In the genomic region with DNA sequence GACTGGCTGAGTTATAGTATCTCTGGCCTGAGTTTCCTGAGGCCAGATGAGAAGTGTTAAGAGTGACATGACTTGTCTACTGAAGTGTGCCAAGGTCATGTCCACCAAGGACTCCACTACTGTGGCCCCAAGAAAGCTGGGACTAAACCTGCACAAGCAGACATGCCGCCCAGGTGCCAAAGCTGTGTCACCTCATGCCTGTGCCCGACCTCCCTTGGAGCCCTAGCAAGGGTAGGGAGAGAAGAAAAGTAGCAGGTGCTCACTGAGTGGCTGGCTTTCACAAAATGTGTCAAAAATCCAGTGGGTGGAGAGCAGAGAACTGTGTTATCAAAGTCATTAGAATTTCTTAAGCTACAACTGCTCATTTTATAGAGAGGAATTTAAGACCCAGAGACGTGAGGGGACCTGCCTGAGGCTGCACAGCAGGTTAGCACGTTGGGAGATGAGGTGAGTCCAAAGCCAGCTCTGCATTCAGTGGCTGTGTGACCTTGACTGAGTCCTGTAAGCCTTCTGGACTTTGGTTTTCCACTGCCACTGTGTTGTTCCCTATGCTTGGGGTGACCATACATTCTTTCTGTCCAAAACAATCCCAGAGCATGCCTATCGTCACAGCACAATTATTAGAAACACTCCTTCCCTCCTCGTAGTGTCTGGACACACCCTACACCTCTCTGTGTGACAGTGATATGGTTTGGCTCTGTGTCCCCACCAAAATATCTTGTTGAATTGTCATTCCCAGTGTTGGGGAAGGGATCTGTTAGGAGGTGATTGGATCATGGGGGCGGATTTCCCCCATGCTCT, we compare ENCODE assay signal across 18 cellular contexts. TPM values are rescaled to one million over a fixed set of nuclear protein-coding genes. Genes with fewer than 3 reads are reported as not detected.
DNase-seq lines count a peak whose midpoint lies in the region; ATAC-seq, FAIRE-seq and TF ChIP-seq lines count a peak whose summit lies in the region.
"Had no signal": no experiment of that assay in that cellular context is flagged by ENCODE, and none has a peak within 500 bp of the region (broad histone marks: within the 10 kb centered on the region; RNA-seq: fewer than 3 reads in every experiment).

No MANE protein-coding gene starts in this region.

- no peak for ATAC-seq in SK-N-SH treated with all-trans-retinoic acid at 6 μM for 48 hours
- ATAC-seq: CD8-positive, alpha-beta T cell; GM12878 had no signal

- H3K27ac Mint-ChIP-seq in osteocyte (ENCODE audit: unreplicated experiment), result no peak overlapping the region
- H3K27ac Mint-ChIP-seq: B cell; CD8-positive, alpha-beta T cell had no signal

- no peak for TF ChIP-seq CTCF in bronchial epithelial cell (IDR thresholded peaks at IDR 0.05; ENCODE audit: insufficient read depth, low read length, severe bottlenecking)
- no peak for TF ChIP-seq CTCF in osteocyte (IDR thresholded peaks at IDR 0.05)

- H3K27me3 ChIP-seq in bronchial epithelial cell (ENCODE audit: control insufficient read depth, insufficient read depth, low read length), result no peaks in the 10 kb centered on the region
- H3K27me3 ChIP-seq: BLaER1 treated with 17β-estradiol and CSF1 and Interleukin-3, amounts not matched to agents 10 nM and 100 nM had no signal

- no peak overlapping the region for H3K4me3 Mint-ChIP-seq in osteocyte (ENCODE audit: unreplicated experiment)
- H3K4me3 Mint-ChIP-seq: B cell; CD8-positive, alpha-beta T cell had no signal

- no peaks in the 10 kb centered on the region for H3K9me3 Mint-ChIP-seq in osteocyte (ENCODE audit: unreplicated experiment)
- H3K9me3 Mint-ChIP-seq: CD8-positive, alpha-beta T cell had no signal

- FAIRE-seq in HTR-8/SVneo (lab: Jason Lieb, UNC), result peak; percentile 9
- peak; percentile 52 for FAIRE-seq in bronchial epithelial cell (lab: Jason Lieb, UNC)
- FAIRE-seq: GM12878, GM19239 had no signal

- H3K27me3 Mint-ChIP-seq in osteocyte (ENCODE audit: unreplicated experiment), result no peaks in the 10 kb centered on the region
- H3K27me3 Mint-ChIP-seq: B cell had no signal

- H3K4me1 Mint-ChIP-seq in osteocyte (ENCODE audit: unreplicated experiment), result peaks cover 4% of the 10 kb centered on the region

- H3K36me3 ChIP-seq in bronchial epithelial cell (ENCODE audit: control insufficient read depth, insufficient read depth, low read length), result no peaks in the 10 kb centered on the region

- no peak overlapping the region for H3K4me3 ChIP-seq in bronchial epithelial cell (ENCODE audit: low read depth, low read length)
- H3K4me3 ChIP-seq: BLaER1 treated with 17β-estradiol and CSF1 and Interleukin-3, amounts not matched to agents 10 nM and 100 nM; GM12878; GM23248 had no signal

- no peaks in the 10 kb centered on the region for H3K36me3 Mint-ChIP-seq in osteocyte (ENCODE audit: unreplicated experiment)
- H3K36me3 Mint-ChIP-seq: CD8-positive, alpha-beta T cell had no signal

- DNase-seq in HTR-8/SVneo (ENCODE audit: insufficient read length, low spot score) (no peak), bronchial epithelial cell (ENCODE audit: low read depth) (no peak), osteocyte (ENCODE audit: extremely low spot score, unreplicated experiment) (peak; percentile 42), NCI-H128 (lab: John Stamatoyannopoulos, UW; ENCODE audit: unreplicated experiment) (no peak), NCI-H2029 treated with DMSO at 0.1 percent for 48 hours (lab: John Stamatoyannopoulos, UW) (no peak)
- DNase-seq: Calu3; CD8-positive, alpha-beta T cell; DMS53; DND-41; EL; GM23248; HCEC 1CT; IMR-90 had no signal

TF ChIP-seq in SK-N-SH treated with all-trans-retinoic acid at 6 μM for 48 hours, 23 proteins besides CTCF, POLR2A, EP300 and RAD21:
- TF ChIP-seq ZC3H10 (CRISPR knock-in tag; IDR thresholded peaks at IDR 0.05), result no peak
- no peak for TF ChIP-seq GLIS3 (CRISPR knock-in tag; IDR thresholded peaks at IDR 0.05)
- TF ChIP-seq RARB (CRISPR knock-in tag; IDR thresholded peaks at IDR 0.05), result no peak
- no peak for TF ChIP-seq ISL1 (CRISPR knock-in tag; IDR thresholded peaks at IDR 0.05)
- TF ChIP-seq, protein P1, sequence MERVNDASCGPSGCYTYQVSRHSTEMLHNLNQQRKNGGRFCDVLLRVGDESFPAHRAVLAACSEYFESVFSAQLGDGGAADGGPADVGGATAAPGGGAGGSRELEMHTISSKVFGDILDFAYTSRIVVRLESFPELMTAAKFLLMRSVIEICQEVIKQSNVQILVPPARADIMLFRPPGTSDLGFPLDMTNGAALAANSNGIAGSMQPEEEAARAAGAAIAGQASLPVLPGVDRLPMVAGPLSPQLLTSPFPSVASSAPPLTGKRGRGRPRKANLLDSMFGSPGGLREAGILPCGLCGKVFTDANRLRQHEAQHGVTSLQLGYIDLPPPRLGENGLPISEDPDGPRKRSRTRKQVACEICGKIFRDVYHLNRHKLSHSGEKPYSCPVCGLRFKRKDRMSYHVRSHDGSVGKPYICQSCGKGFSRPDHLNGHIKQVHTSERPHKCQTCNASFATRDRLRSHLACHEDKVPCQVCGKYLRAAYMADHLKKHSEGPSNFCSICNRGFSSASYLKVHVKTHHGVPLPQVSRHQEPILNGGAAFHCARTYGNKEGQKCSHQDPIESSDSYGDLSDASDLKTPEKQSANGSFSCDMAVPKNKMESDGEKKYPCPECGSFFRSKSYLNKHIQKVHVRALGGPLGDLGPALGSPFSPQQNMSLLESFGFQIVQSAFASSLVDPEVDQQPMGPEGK (CRISPR knock-in tag; IDR thresholded peaks at IDR 0.05; ENCODE audit: borderline replicate concordance), result no peak
- TF ChIP-seq SNAI2 (CRISPR knock-in tag; IDR thresholded peaks at IDR 0.05), result no peak
- no peak for TF ChIP-seq ESRRG (CRISPR knock-in tag; IDR thresholded peaks at IDR 0.05)
- TF ChIP-seq, protein P2, sequence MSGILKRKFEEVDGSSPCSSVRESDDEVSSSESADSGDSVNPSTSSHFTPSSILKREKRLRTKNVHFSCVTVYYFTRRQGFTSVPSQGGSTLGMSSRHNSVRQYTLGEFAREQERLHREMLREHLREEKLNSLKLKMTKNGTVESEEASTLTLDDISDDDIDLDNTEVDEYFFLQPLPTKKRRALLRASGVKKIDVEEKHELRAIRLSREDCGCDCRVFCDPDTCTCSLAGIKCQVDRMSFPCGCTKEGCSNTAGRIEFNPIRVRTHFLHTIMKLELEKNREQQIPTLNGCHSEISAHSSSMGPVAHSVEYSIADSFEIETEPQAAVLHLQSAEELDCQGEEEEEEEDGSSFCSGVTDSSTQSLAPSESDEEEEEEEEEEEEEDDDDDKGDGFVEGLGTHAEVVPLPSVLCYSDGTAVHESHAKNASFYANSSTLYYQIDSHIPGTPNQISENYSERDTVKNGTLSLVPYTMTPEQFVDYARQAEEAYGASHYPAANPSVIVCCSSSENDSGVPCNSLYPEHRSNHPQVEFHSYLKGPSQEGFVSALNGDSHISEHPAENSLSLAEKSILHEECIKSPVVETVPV (CRISPR knock-in tag; IDR thresholded peaks at IDR 0.05), result no peak
- TF ChIP-seq TOX (CRISPR knock-in tag; IDR thresholded peaks at IDR 0.05; ENCODE audit: borderline replicate concordance), result no peak

RNA-seq across cellular contexts. Expression of a gene that starts 5.0 kb away (rescaled TPM):
- total RNA-seq in bronchial epithelial cell, result 13.2 and 14.1 TPM in 2 replicates
- total RNA-seq in osteocyte, result 11.3 and 14.1 TPM in 2 replicates
